17 cellular contexts compared by ENCODE assay signal in the genomic region with DNA sequence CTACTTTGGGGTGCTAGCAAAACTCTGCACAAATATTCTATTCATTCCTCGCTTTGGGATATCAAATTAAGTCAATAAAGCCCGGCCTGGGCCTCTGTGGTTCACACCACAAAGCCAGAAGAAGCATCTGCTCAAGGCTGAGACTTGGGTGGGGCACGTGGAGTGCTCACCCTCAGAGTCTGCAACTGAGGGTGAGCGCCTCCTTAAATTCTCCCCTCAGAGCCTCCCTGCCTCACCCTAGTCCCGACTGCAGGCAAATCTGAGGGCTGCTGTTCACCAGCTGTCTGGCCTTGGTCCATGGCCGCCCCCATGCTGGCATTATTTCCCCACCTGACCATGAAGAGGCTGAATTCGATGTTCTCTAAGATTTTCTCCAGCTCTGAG. TPM values are rescaled to one million over a fixed set of nuclear protein-coding genes. Genes with fewer than 3 reads are reported as not detected.
A peak's percentile ranks its signal among the peaks of the same experiment; 100 is the strongest.
DNase-seq lines count a peak whose midpoint lies in the region; ATAC-seq and TF ChIP-seq lines count a peak whose summit lies in the region.
"Had no signal": no experiment of that assay in that cellular context is flagged by ENCODE, and none has a peak within 500 bp of the region (broad histone marks: within the 10 kb centered on the region; RNA-seq: fewer than 3 reads in every experiment).

No MANE protein-coding gene starts in this region.

- H3K27me3 Mint-ChIP-seq in T-cell, result peaks cover 46 to 61% of the 10 kb centered on the region in 2 donors
- H3K27me3 Mint-ChIP-seq in neural progenitor cell (ENCODE audit: insufficient read depth, low read depth), result peaks cover 43% of the 10 kb centered on the region
- H3K27me3 Mint-ChIP-seq in activated T-helper 1 cell treated with anti-CD3 and anti-CD28 coated beads, Interleukin-12 subunit alpha, Interleukin-12 subunit beta, Interleukin-2, Interleukin-4 antibody, amounts not matched to agents 30 ng/mL and 10 ng/mL and 1 ng/mL, durations not matched to agents 14 hours and 24 hours and 36 hours (ENCODE audit: insufficient read depth), result peaks cover 66% of the 10 kb centered on the region

- no peak overlapping the region for H3K27ac Mint-ChIP-seq in T-cell
- no peak overlapping the region for H3K27ac Mint-ChIP-seq in neural progenitor cell
- no peak overlapping the region for H3K27ac Mint-ChIP-seq in activated T-helper 1 cell treated with anti-CD3 and anti-CD28 coated beads, Interleukin-12 subunit alpha, Interleukin-12 subunit beta, Interleukin-2, Interleukin-4 antibody, amounts not matched to agents 30 ng/mL and 10 ng/mL and 1 ng/mL, durations not matched to agents 14 hours and 24 hours and 36 hours
- H3K27ac Mint-ChIP-seq: CD14-positive monocyte had no signal

- H3K4me2 ChIP-seq in neural progenitor cell, result no peak overlapping the region

- no peak for ATAC-seq in T-cell (replicated peaks in 1 of 4)
- ATAC-seq in HG02840 (IDR thresholded peaks at IDR 0.05; ENCODE audit: low FRiP score, unreplicated experiment), result no peak
- ATAC-seq: HCT116, Panc1 had no signal

- H3K9me3 ChIP-seq in ES-I3 (ENCODE audit: control insufficient read depth, insufficient read depth, low read length) (no peaks in the 10 kb centered on the region; the same call in 1 of the 2 replicates), iPS-20b (ENCODE audit: insufficient read depth, low read depth, low read length) (no peaks in the 10 kb centered on the region), neural progenitor cell (ENCODE audit: low read depth) (no peaks in the 10 kb centered on the region), ovary (no peaks in the 10 kb centered on the region), A673 (ENCODE audit: low read depth, low read length, poor library complexity, severe bottlenecking) (no peaks in the 10 kb centered on the region)

- H4K20me1 ChIP-seq in neural progenitor cell (ENCODE audit: low read depth), result peaks cover 16% of the 10 kb centered on the region

- WGBS in ovary, 3 donors, result 34 to 38% (median 36%) methylated on average over 7 of the region's 7 CpGs

- DNase-seq in T-cell (no peak), neural progenitor cell (ENCODE audit: low spot score) (no peak), ovary (no peak), A673 (ENCODE audit: low spot score) (no peak)
- DNase-seq in activated T-helper 1 cell treated with anti-CD3 and anti-CD28 coated beads, Interleukin-12 subunit alpha, Interleukin-12 subunit beta, Interleukin-2, Interleukin-4 antibody, amounts not matched to agents 30 ng/mL and 10 ng/mL and 1 ng/mL, durations not matched to agents 14 hours and 24 hours and 36 hours (ENCODE audit: low spot score), result no peak
- DNase-seq: DMS53, KBM-7, NCI-H1048, NCI-H146, NCI-H2081 treated with DMSO at 0.1 percent for 48 hours, NCI-H524 had no signal

- intact Hi-C loops in activated T-helper 1 cell treated with anti-CD3 and anti-CD28 coated beads, Interleukin-12 subunit alpha, Interleukin-12 subunit beta, Interleukin-2, Interleukin-4 antibody, amounts not matched to agents 30 ng/mL and 10 ng/mL and 1 ng/mL, durations not matched to agents 14 hours and 24 hours and 36 hours (cut with micrococcal nuclease), result no loop called here
- intact Hi-C loops in ovary (cut with DNase I), result no loop called here
- intact Hi-C loops in A673 (cut with micrococcal nuclease; ENCODE audit: unreplicated experiment), result no loop called here

- no peak overlapping the region for H2AFZ ChIP-seq in neural progenitor cell (replicated peaks)

- H3K4me3 ChIP-seq in iPS-20b (ENCODE audit: low read length) (peak overlapping the region; percentile 84; the same call in 1 of the 2 replicates), neural progenitor cell (no peak overlapping the region), ovary (no peak overlapping the region), A673 (ENCODE audit: low read depth, low read length, poor library complexity, severe bottlenecking) (no peak overlapping the region)

- H3K79me2 ChIP-seq in neural progenitor cell (ENCODE audit: low read depth), result no peaks in the 10 kb centered on the region

- H3K27ac ChIP-seq in iPS-20b (ENCODE audit: low read length), result no peak overlapping the region
- no peak overlapping the region for H3K27ac ChIP-seq in neural progenitor cell
- H3K27ac ChIP-seq in ovary, result no peak overlapping the region
- H3K27ac ChIP-seq in A673 (ENCODE audit: low read depth, low read length, poor library complexity, severe bottlenecking), result no peak overlapping the region

- peak overlapping the region in 2 of 3 donors; percentile 23 to 83 for H3K4me3 Mint-ChIP-seq in T-cell
- peak overlapping the region; percentile 28 for H3K4me3 Mint-ChIP-seq in neural progenitor cell
- no peak overlapping the region for H3K4me3 Mint-ChIP-seq in activated T-helper 1 cell treated with anti-CD3 and anti-CD28 coated beads, Interleukin-12 subunit alpha, Interleukin-12 subunit beta, Interleukin-2, Interleukin-4 antibody, amounts not matched to agents 30 ng/mL and 10 ng/mL and 1 ng/mL, durations not matched to agents 14 hours and 24 hours and 36 hours

- TF ChIP-seq EP300 in ovary (IDR thresholded peaks at IDR 0.05), result no peak

- CTCF ChIA-PET in T-cell (lab: Charles Lee), result no interaction called here
- CTCF ChIA-PET in A673 (lab: Charles Lee), result no interaction called here

- peaks cover 17% of the 10 kb centered on the region for H3F3A ChIP-seq in neural progenitor cell (ENCODE audit: low read depth)

- no peak for TF ChIP-seq POLR2A in ovary (IDR thresholded peaks at IDR 0.05)

- BruUV-seq in A673 (replicated peaks; lab: Mats Ljungman, UMichigan), result no TSS peak

- H3K4me1 Mint-ChIP-seq in T-cell (peaks cover 10 to 27% (median 18%) of the 10 kb centered on the region in 3 donors), neural progenitor cell (peaks cover 20% of the 10 kb centered on the region)
- H3K4me1 Mint-ChIP-seq in activated T-helper 1 cell treated with anti-CD3 and anti-CD28 coated beads, Interleukin-12 subunit alpha, Interleukin-12 subunit beta, Interleukin-2, Interleukin-4 antibody, amounts not matched to agents 30 ng/mL and 10 ng/mL and 1 ng/mL, durations not matched to agents 14 hours and 24 hours and 36 hours (ENCODE audit: low read depth), result peaks cover 15% of the 10 kb centered on the region

- H3K27me3 ChIP-seq in iPS-20b (ENCODE audit: insufficient read depth, low read length), result peaks cover 81% of the 10 kb centered on the region
- H3K27me3 ChIP-seq in neural progenitor cell, result peaks cover 84% of the 10 kb centered on the region
- H3K27me3 ChIP-seq in ovary, result no peaks in the 10 kb centered on the region
- peaks cover 79% of the 10 kb centered on the region for H3K27me3 ChIP-seq in A673 (replicated peaks; ENCODE audit: insufficient read depth, low read depth, low read length, poor library complexity)

- TF ChIP-seq CTCF in neural progenitor cell (IDR thresholded peaks at IDR 0.05), result no peak
- no peak for TF ChIP-seq CTCF in ovary (IDR thresholded peaks at IDR 0.05)
- TF ChIP-seq CTCF in A673 (conservative IDR thresholded peaks at IDR 0.05; ENCODE audit: low read depth, low read length), result no peak

- H3K9me3 Mint-ChIP-seq in T-cell, result no peaks in the 10 kb centered on the region
- H3K9me3 Mint-ChIP-seq in neural progenitor cell, result no peaks in the 10 kb centered on the region
- no peaks in the 10 kb centered on the region for H3K9me3 Mint-ChIP-seq in activated T-helper 1 cell treated with anti-CD3 and anti-CD28 coated beads, Interleukin-12 subunit alpha, Interleukin-12 subunit beta, Interleukin-2, Interleukin-4 antibody, amounts not matched to agents 30 ng/mL and 10 ng/mL and 1 ng/mL, durations not matched to agents 14 hours and 24 hours and 36 hours

- H3K9ac ChIP-seq in ES-I3 (ENCODE audit: low read depth, low read length) (peak overlapping the region; percentile 84; the same call in 1 of the 2 replicates), iPS-20b (ENCODE audit: low read depth, low read length) (no peak overlapping the region), neural progenitor cell (no peak overlapping the region)

- POLR2A ChIA-PET in T-cell (lab: Charles Lee), result no interaction called here
- POLR2A ChIA-PET in A673 (lab: Charles Lee; ENCODE audit: low non-redundant PET), result no interaction called here

- H3K36me3 Mint-ChIP-seq in T-cell (no peaks in the 10 kb centered on the region), neural progenitor cell (no peaks in the 10 kb centered on the region)
- H3K36me3 Mint-ChIP-seq in activated T-helper 1 cell treated with anti-CD3 and anti-CD28 coated beads, Interleukin-12 subunit alpha, Interleukin-12 subunit beta, Interleukin-2, Interleukin-4 antibody, amounts not matched to agents 30 ng/mL and 10 ng/mL and 1 ng/mL, durations not matched to agents 14 hours and 24 hours and 36 hours (ENCODE audit: low read depth), result peaks cover 3% of the 10 kb centered on the region

- no peaks in the 10 kb centered on the region for H3K4me1 ChIP-seq in ES-I3 (ENCODE audit: insufficient read depth, low read length)
- peaks cover 6% of the 10 kb centered on the region; the same call in 1 of the 2 replicates for H3K4me1 ChIP-seq in iPS-20b (ENCODE audit: insufficient read depth, low read length)
- H3K4me1 ChIP-seq in neural progenitor cell, result peaks cover 17% of the 10 kb centered on the region
- peaks cover 5% of the 10 kb centered on the region for H3K4me1 ChIP-seq in ovary (ENCODE audit: insufficient read depth)
- peaks cover 5% of the 10 kb centered on the region for H3K4me1 ChIP-seq in A673 (ENCODE audit: insufficient read depth, low read length, poor library complexity, severe bottlenecking)

- H3K36me3 ChIP-seq in ES-I3 (ENCODE audit: insufficient read depth, low read length), result no peaks in the 10 kb centered on the region
- H3K36me3 ChIP-seq in iPS-20b (ENCODE audit: insufficient read depth, low read depth, low read length), result no peaks in the 10 kb centered on the region
- no peaks in the 10 kb centered on the region for H3K36me3 ChIP-seq in neural progenitor cell
- H3K36me3 ChIP-seq in ovary, result no peaks in the 10 kb centered on the region
- H3K36me3 ChIP-seq in A673 (ENCODE audit: insufficient read depth, low read length, poor library complexity, severe bottlenecking), result no peaks in the 10 kb centered on the region

RNA-seq across cellular contexts. Expression of a gene that starts 1.7 kb away (rescaled TPM):
- under 1 TPM in 1 of 5 donors, not detected in 4; 0.20 TPM for total RNA-seq in T-cell
- 0.06 and 1.5 TPM in 2 replicates for total RNA-seq in neural progenitor cell (ENCODE audit: low replicate concordance)
- total RNA-seq in activated T-helper 1 cell treated with anti-CD3 and anti-CD28 coated beads, Interleukin-12 subunit alpha, Interleukin-12 subunit beta, Interleukin-2, Interleukin-4 antibody, amounts not matched to agents 30 ng/mL and 10 ng/mL and 1 ng/mL, durations not matched to agents 14 hours and 24 hours and 36 hours, result not detected in 2 replicates
- 10 to 100 TPM in 1 of 7 donors, 1 to 10 TPM in 1, under 1 TPM in 4, not detected in 1; 0.20 to 11.4 (median 0.65) TPM for total RNA-seq in ovary
- polyA plus RNA-seq in ovary, result under 1 TPM in 1 of 2 donors, not detected in 1; 0.04 TPM
- total RNA-seq in A673 (2021), result 0.09 and 0.43 TPM in 2 replicates
- polyA plus RNA-seq: CD14-positive monocyte had no signal

RNA-seq across cellular contexts. Expression of a gene that starts 38.1 kb away (rescaled TPM):
- total RNA-seq in T-cell, result 10 to 100 TPM; 29.9 to 36.9 (median 30.2) TPM
- 37.4 and 53.8 TPM in 2 replicates for total RNA-seq in neural progenitor cell (ENCODE audit: low replicate concordance)
- total RNA-seq in activated T-helper 1 cell treated with anti-CD3 and anti-CD28 coated beads, Interleukin-12 subunit alpha, Interleukin-12 subunit beta, Interleukin-2, Interleukin-4 antibody, amounts not matched to agents 30 ng/mL and 10 ng/mL and 1 ng/mL, durations not matched to agents 14 hours and 24 hours and 36 hours, result 47.7 and 56.0 TPM in 2 replicates
- total RNA-seq in ovary, result 10 to 100 TPM; 23.4 to 39.6 (median 31.9) TPM
- polyA plus RNA-seq in ovary, result 10 to 100 TPM; 19.6 to 54.6 TPM
- total RNA-seq in A673 (2021), result 10.7 and 13.6 TPM in 2 replicates
